In genomic region chr15:30984542-30984941, GRCh38 we compare ENCODE assay signal across 9 cellular contexts. TPM values are rescaled to one million over a fixed set of nuclear protein-coding genes. Genes with fewer than 3 reads are reported as not detected.
DNase-seq lines count a peak whose midpoint lies in the region; ATAC-seq and TF ChIP-seq lines count a peak whose summit lies in the region.
"Had no signal": no experiment of that assay in that cellular context is flagged by ENCODE, and none has a peak within 500 bp of the region (broad histone marks: within the 10 kb centered on the region; RNA-seq: fewer than 3 reads in every experiment).

No MANE protein-coding gene starts in this region.

- TF ChIP-seq CTCF in BE2C (IDR thresholded peaks at IDR 0.05; ENCODE audit: low read depth, low read length) (no peak), coronary artery (IDR thresholded peaks at IDR 0.05) (no peak), nephron progenitor cell (IDR thresholded peaks at IDR 0.05) (no peak)

- H3K4me1 ChIP-seq in BE2C: peaks cover 8% of the 10 kb centered on the region

- H3K9me3 ChIP-seq in BE2C: no peaks in the 10 kb centered on the region

- H3K27me3 ChIP-seq in BE2C: no peaks in the 10 kb centered on the region

- H3K36me3 ChIP-seq in BE2C: no peaks in the 10 kb centered on the region; the same call in 1 of the 2 replicates

- no peaks in the 10 kb centered on the region for H3K27me3 Mint-ChIP-seq in nephron progenitor cell (ENCODE audit: low read depth, poor library complexity)
- no peaks in the 10 kb centered on the region for H3K27me3 Mint-ChIP-seq in activated T-helper 2 cell treated with anti-CD3 and anti-CD28 coated beads, Interferon-gamma antibody, Interleukin-2, Interleukin-4, amounts not matched to agents 10 μg/mL and 5 μg/mL and 100 μg/mL, durations not matched to agents 14 hours and 24 hours and 36 hours (ENCODE audit: low read depth)

- H3K4me3 Mint-ChIP-seq in nephron progenitor cell: no peak overlapping the region
- no peak overlapping the region for H3K4me3 Mint-ChIP-seq in activated T-helper 2 cell treated with anti-CD3 and anti-CD28 coated beads, Interferon-gamma antibody, Interleukin-2, Interleukin-4, amounts not matched to agents 10 μg/mL and 5 μg/mL and 100 μg/mL, durations not matched to agents 14 hours and 24 hours and 36 hours (ENCODE audit: low read depth)

- intact Hi-C loops in activated T-helper 2 cell treated with anti-CD3 and anti-CD28 coated beads, Interferon-gamma antibody, Interleukin-2, Interleukin-4, amounts not matched to agents 10 μg/mL and 5 μg/mL and 100 μg/mL, durations not matched to agents 14 hours and 24 hours and 36 hours (cut with micrococcal nuclease): no loop called here

- ATAC-seq in HG03064 (IDR thresholded peaks at IDR 0.05; ENCODE audit: low read depth, unreplicated experiment): peak; percentile 61
- ATAC-seq in GM21576 (IDR thresholded peaks at IDR 0.05; ENCODE audit: unreplicated experiment): no peak
- ATAC-seq in GM18867 (IDR thresholded peaks at IDR 0.05; ENCODE audit: unreplicated experiment): no peak
- ATAC-seq in GM19351 (IDR thresholded peaks at IDR 0.05; ENCODE audit: unreplicated experiment): no peak

- H3K36me3 Mint-ChIP-seq in nephron progenitor cell (ENCODE audit: low read depth): peaks cover 37% of the 10 kb centered on the region
- H3K36me3 Mint-ChIP-seq in activated T-helper 2 cell treated with anti-CD3 and anti-CD28 coated beads, Interferon-gamma antibody, Interleukin-2, Interleukin-4, amounts not matched to agents 10 μg/mL and 5 μg/mL and 100 μg/mL, durations not matched to agents 14 hours and 24 hours and 36 hours (ENCODE audit: low read depth): peaks cover 33% of the 10 kb centered on the region

- H3K9me3 Mint-ChIP-seq in nephron progenitor cell: no peaks in the 10 kb centered on the region
- H3K9me3 Mint-ChIP-seq in activated T-helper 2 cell treated with anti-CD3 and anti-CD28 coated beads, Interferon-gamma antibody, Interleukin-2, Interleukin-4, amounts not matched to agents 10 μg/mL and 5 μg/mL and 100 μg/mL, durations not matched to agents 14 hours and 24 hours and 36 hours: no peaks in the 10 kb centered on the region

- DNase-seq in BE2C: peak; percentile 17
- no peak for DNase-seq in coronary artery (ENCODE audit: low spot score)
- no peak for DNase-seq in nephron progenitor cell
- DNase-seq in activated T-helper 2 cell treated with anti-CD3 and anti-CD28 coated beads, Interferon-gamma antibody, Interleukin-2, Interleukin-4, amounts not matched to agents 10 μg/mL and 5 μg/mL and 100 μg/mL, durations not matched to agents 14 hours and 24 hours and 36 hours (ENCODE audit: low spot score): no peak
- DNase-seq: Calu3 had no signal

- peak overlapping the region; percentile 66 for H3K27ac Mint-ChIP-seq in nephron progenitor cell
- H3K27ac Mint-ChIP-seq in activated T-helper 2 cell treated with anti-CD3 and anti-CD28 coated beads, Interferon-gamma antibody, Interleukin-2, Interleukin-4, amounts not matched to agents 10 μg/mL and 5 μg/mL and 100 μg/mL, durations not matched to agents 14 hours and 24 hours and 36 hours: no peak overlapping the region

- H3K27ac ChIP-seq in coronary artery: peak overlapping the region in 1 of 2 donors; percentile 9

- no peak overlapping the region for H3K4me3 ChIP-seq in BE2C (ENCODE audit: low read depth, low read length)
- H3K4me3 ChIP-seq in coronary artery: peak overlapping the region; percentile 17

- peaks cover 38% of the 10 kb centered on the region for H3K4me1 Mint-ChIP-seq in nephron progenitor cell
- H3K4me1 Mint-ChIP-seq in activated T-helper 2 cell treated with anti-CD3 and anti-CD28 coated beads, Interferon-gamma antibody, Interleukin-2, Interleukin-4, amounts not matched to agents 10 μg/mL and 5 μg/mL and 100 μg/mL, durations not matched to agents 14 hours and 24 hours and 36 hours (ENCODE audit: low read depth): peaks cover 19% of the 10 kb centered on the region

RNA-seq across cellular contexts. Expression of gene MTMR10, which starts 6.9 kb away (rescaled TPM):
- 13.1 TPM for polyA plus RNA-seq in BE2C (2012; ENCODE audit: insufficient read depth, insufficient read length, low read depth)
- 12.2 and 14.1 TPM in 2 replicates for total RNA-seq in activated T-helper 2 cell treated with anti-CD3 and anti-CD28 coated beads, Interferon-gamma antibody, Interleukin-2, Interleukin-4, amounts not matched to agents 10 μg/mL and 5 μg/mL and 100 μg/mL, durations not matched to agents 14 hours and 24 hours and 36 hours
